Comparison of ENCODE assay signal across 1 cellular context in genomic region chr22:19058713-19059451, GRCh38.
TF ChIP-seq lines count a peak whose summit lies in the region.

No MANE protein-coding gene starts in this region.

TF ChIP-seq in HepG2, 621 proteins besides CTCF, POLR2A, EP300 and RAD21:
- TF ChIP-seq ZNF234 (CRISPR knock-in tag; conservative IDR thresholded peaks at IDR 0.05) (no peak), KIAA2018 (CRISPR knock-in tag; IDR thresholded peaks at IDR 0.05; ENCODE audit: borderline replicate concordance) (no peak), ZNF639 (CRISPR knock-in tag; conservative IDR thresholded peaks at IDR 0.05) (no peak), ZNF121 (CRISPR knock-in tag; IDR thresholded peaks at IDR 0.05) (no peak), U2AF1 (optimal IDR thresholded peaks at IDR 0.05; ENCODE audit: low read depth, low read length) (no peak), CREB3 (CRISPR knock-in tag; IDR thresholded peaks at IDR 0.05) (no peak), HMGA1 (CRISPR knock-in tag; conservative IDR thresholded peaks at IDR 0.05) (no peak), SMARCC2 (IDR thresholded peaks at IDR 0.05) (no peak), NFRKB (IDR thresholded peaks at IDR 0.05) (no peak), ZNF614 (CRISPR knock-in tag; IDR thresholded peaks at IDR 0.05; ENCODE audit: borderline replicate concordance) (no peak), CCDC6 (CRISPR knock-in tag; IDR thresholded peaks at IDR 0.05) (no peak), DNMT3B (CRISPR knock-in tag; conservative IDR thresholded peaks at IDR 0.05) (no peak)
